In genomic region chr6:26019261-26019845, GRCh38 we compare ENCODE assay signal across 1 cellular context.
TF ChIP-seq lines count a peak whose summit lies in the region.

No MANE protein-coding gene starts in this region.

TF ChIP-seq in IMR-90, 13 proteins besides CTCF, POLR2A, EP300 and RAD21:
- TF ChIP-seq ELK1 (IDR thresholded peaks at IDR 0.05; ENCODE audit: borderline replicate concordance, low read depth, low read length) (no peak), CEBPB (IDR thresholded peaks at IDR 0.05; ENCODE audit: low read depth, low read length) (no peak), CHD1 (IDR thresholded peaks at IDR 0.05; ENCODE audit: low read depth, low read length) (no peak), MAZ (IDR thresholded peaks at IDR 0.05; ENCODE audit: borderline replicate concordance, low read depth, low read length) (no peak), SMC3 (IDR thresholded peaks at IDR 0.05; ENCODE audit: low read depth, low read length) (no peak), RFX5 (IDR thresholded peaks at IDR 0.05; ENCODE audit: low read depth, low read length) (no peak)
